Comparison of ENCODE assay signal across 21 cellular contexts in genomic region chr19:18921593-18921992, GRCh38. TPM values are rescaled to one million over a fixed set of nuclear protein-coding genes. Genes with fewer than 3 reads are reported as not detected.
DNase-seq lines count a peak whose midpoint lies in the region; ATAC-seq and TF ChIP-seq lines count a peak whose summit lies in the region.
"Had no signal": no experiment of that assay in that cellular context is flagged by ENCODE, and none has a peak within 500 bp of the region (broad histone marks: within the 10 kb centered on the region; RNA-seq: fewer than 3 reads in every experiment).

No MANE protein-coding gene starts in this region.

- peak overlapping the region; percentile 28 for H2AK9ac ChIP-seq in IMR-90 (replicated peaks; ENCODE audit: low read depth, low read length, poor library complexity)

- CTCF ChIA-PET in activated CD4-positive, alpha-beta T cell treated with anti-CD3 and anti-CD28 coated beads, Interleukin-2, amount 10 ng/mL, durations not matched to agents 7 days and 5 days (lab: Charles Lee), result interaction anchor here (1.5 kb wide), 1 partner anchor 12 kb away, joined by 3 read pairs; no protein-coding TSS in a partner anchor
- CTCF ChIA-PET in IMR-90 (lab: Yijun Ruan, JAX), result no interaction called here

- TF ChIP-seq CTCF in IMR-90 (conservative IDR thresholded peaks at IDR 0.05; ENCODE audit: low read depth, low read length) (no peak), osteocyte (IDR thresholded peaks at IDR 0.05) (no peak)

- no peak overlapping the region for H2BK15ac ChIP-seq in IMR-90 (ENCODE audit: low read depth, low read length)

- H3K23ac ChIP-seq in IMR-90 (ENCODE audit: low read depth, low read length), result no peak overlapping the region

- no peak overlapping the region for H2AFZ ChIP-seq in IMR-90 (replicated peaks; ENCODE audit: low read length, poor library complexity)

- no peak for TF ChIP-seq RAD21 in IMR-90 (IDR thresholded peaks at IDR 0.05; ENCODE audit: low read length)

- no peak for TF ChIP-seq POLR2A in IMR-90 (IDR thresholded peaks at IDR 0.05; ENCODE audit: low read depth, low read length)

- WGBS in IMR-90 (ENCODE audit: extremely low coverage in 2 of 2, insufficient read length in 1 of 2), 2 experiments, result 89% methylated on average over 6 of the region's 17 CpGs; no CpG with 5 or more reads in 1 of the 2 experiments

- no TSS peak for BruUV-seq in IMR-90 (replicated peaks; lab: Mats Ljungman, UMichigan)

- H3K14ac ChIP-seq in IMR-90 (replicated peaks; ENCODE audit: low read depth, low read length), result no peak overlapping the region

- H3K27ac ChIP-seq in IMR-90 (ENCODE audit: insufficient read depth, low read length), result no peak overlapping the region
- H3K27ac ChIP-seq: C4-2B, heart left ventricle, thyroid gland had no signal

- peaks cover 38% of the 10 kb centered on the region for H3K36me3 ChIP-seq in IMR-90 (ENCODE audit: control insufficient read depth, insufficient read depth, low read length)

- H4K91ac ChIP-seq in IMR-90 (ENCODE audit: insufficient read depth, low read depth, low read length), result no peak overlapping the region

- H4K20me1 ChIP-seq in IMR-90 (ENCODE audit: insufficient read depth, low read length), result peaks cover 30% of the 10 kb centered on the region

- no peak overlapping the region for H3K4me3 ChIP-seq in IMR-90 (ENCODE audit: insufficient read depth, low read depth, low read length)
- H3K4me3 ChIP-seq: heart left ventricle, thyroid gland had no signal

- no peaks in the 10 kb centered on the region for H3K27me3 ChIP-seq in IMR-90 (ENCODE audit: control insufficient read depth, insufficient read depth, low read length)
- H3K27me3 ChIP-seq: heart left ventricle, thyroid gland had no signal

- H4K5ac ChIP-seq in IMR-90 (ENCODE audit: low read depth, low read length), result no peak overlapping the region

- no peak overlapping the region for H2BK20ac ChIP-seq in IMR-90 (ENCODE audit: low read depth, low read length)

- dilution Hi-C loops in IMR-90 (cut with HindIII; ENCODE audit: low sequenced_read_pairs, unreplicated experiment), result no loop called here

- no peak for DNase-seq in activated CD4-positive, alpha-beta T cell treated with anti-CD3 and anti-CD28 coated beads, Interleukin-2, amount 10 ng/mL, durations not matched to agents 7 days and 5 days
- DNase-seq in activated CD4-positive, alpha-beta T cell treated with anti-CD3 and anti-CD28 coated beads for 4 hours, result no peak
- DNase-seq in IMR-90 (no peak), osteocyte (ENCODE audit: extremely low spot score, unreplicated experiment) (no peak), activated gamma-delta T cell treated with Interleukin-2 at 50 U/mL for 16 hours (no peak)
- no peak for DNase-seq in effector memory CD8-positive, alpha-beta T cell
- DNase-seq: activated CD4-positive, CD25-positive, alpha-beta regulatory T cell; amygdala; central memory CD4-positive, alpha-beta T cell; effector memory CD4-positive, alpha-beta T cell; heart left ventricle; KBM-7; naive thymus-derived CD8-positive, alpha-beta T cell; NCI-H1048; NCI-H524; SHP77; thyroid gland had no signal

- no peak for ATAC-seq in IMR-90 (ENCODE audit: low read depth)
- ATAC-seq in effector memory CD8-positive, alpha-beta T cell (replicated peaks), result no peak
- no peak for ATAC-seq in HG02642 (IDR thresholded peaks at IDR 0.05; ENCODE audit: poor library complexity, unreplicated experiment)
- no peak for ATAC-seq in HG02870 (IDR thresholded peaks at IDR 0.05; ENCODE audit: unreplicated experiment)
- ATAC-seq: heart left ventricle; naive thymus-derived CD8-positive, alpha-beta T cell had no signal

- no peak overlapping the region for H2BK120ac ChIP-seq in IMR-90 (ENCODE audit: low read depth, low read length)

- H4K8ac ChIP-seq in IMR-90 (ENCODE audit: low read depth in 2 of 2, low read length in 2 of 2), result no peak overlapping the region

- no peak overlapping the region for H2AK5ac ChIP-seq in IMR-90 (ENCODE audit: low read depth, low read length)

- peaks cover 39% of the 10 kb centered on the region for H3K36me3 Mint-ChIP-seq in activated CD4-positive, alpha-beta T cell treated with anti-CD3 and anti-CD28 coated beads, Interleukin-2, amount 10 ng/mL, durations not matched to agents 7 days and 5 days (ENCODE audit: low read depth)
- peaks cover 70% of the 10 kb centered on the region for H3K36me3 Mint-ChIP-seq in effector memory CD8-positive, alpha-beta T cell (ENCODE audit: insufficient read depth)
- H3K36me3 Mint-ChIP-seq in osteocyte (ENCODE audit: unreplicated experiment), result peaks cover 8% of the 10 kb centered on the region

- no peak overlapping the region for H3K4ac ChIP-seq in IMR-90 (ENCODE audit: low read depth, low read length)

- in situ Hi-C loops in IMR-90 (cut with MboI; ENCODE audit: low sequenced_read_pairs), result no loop called here

- no peak overlapping the region for H3K9ac ChIP-seq in IMR-90 (ENCODE audit: low read depth, low read length)

- POLR2A ChIA-PET in activated CD4-positive, alpha-beta T cell treated with anti-CD3 and anti-CD28 coated beads, Interleukin-2, amount 10 ng/mL, durations not matched to agents 7 days and 5 days (lab: Charles Lee), result no interaction called here
- POLR2A ChIA-PET in IMR-90 (lab: Charles Lee; ENCODE audit: unreplicated experiment), result no interaction called here

- no peaks in the 10 kb centered on the region for H3K27me3 Mint-ChIP-seq in activated CD4-positive, alpha-beta T cell treated with anti-CD3 and anti-CD28 coated beads, Interleukin-2, amount 10 ng/mL, durations not matched to agents 7 days and 5 days
- H3K27me3 Mint-ChIP-seq in effector memory CD8-positive, alpha-beta T cell, result no peaks in the 10 kb centered on the region
- no peaks in the 10 kb centered on the region for H3K27me3 Mint-ChIP-seq in osteocyte (ENCODE audit: unreplicated experiment)
- H3K27me3 Mint-ChIP-seq: memory B cell; naive thymus-derived CD8-positive, alpha-beta T cell had no signal

- H3K79me1 ChIP-seq in IMR-90 (ENCODE audit: low read depth in 1 of 2, low read length in 2 of 2), result peaks cover 25 to 50% of the 10 kb centered on the region in 2 experiments

- no peak overlapping the region for H3K4me2 ChIP-seq in IMR-90 (ENCODE audit: low read depth, low read length)

- peaks cover 7% of the 10 kb centered on the region for H3K9me1 ChIP-seq in IMR-90 (ENCODE audit: insufficient read depth, low read length)

- H3K9me3 ChIP-seq in IMR-90 (ENCODE audit: control insufficient read depth, insufficient read depth, low read length), result no peaks in the 10 kb centered on the region
- H3K9me3 ChIP-seq: heart left ventricle, thyroid gland had no signal

- H3K4me3 Mint-ChIP-seq in activated CD4-positive, alpha-beta T cell treated with anti-CD3 and anti-CD28 coated beads, Interleukin-2, amount 10 ng/mL, durations not matched to agents 7 days and 5 days, result peak overlapping the region; percentile 97
- H3K4me3 Mint-ChIP-seq in effector memory CD8-positive, alpha-beta T cell, result peak overlapping the region; percentile 34 to 89
- H3K4me3 Mint-ChIP-seq in osteocyte (ENCODE audit: unreplicated experiment), result peak overlapping the region; percentile 8

- no peak overlapping the region for H3K56ac ChIP-seq in IMR-90 (ENCODE audit: extremely low read depth, insufficient read depth, low read length)

- H3K4me1 ChIP-seq in IMR-90 (ENCODE audit: control insufficient read depth, insufficient read depth, low read length), result peaks cover 5% of the 10 kb centered on the region

- H2BK5ac ChIP-seq in IMR-90 (ENCODE audit: low read depth, low read length, poor library complexity, severe bottlenecking), result no peak overlapping the region

- no peaks in the 10 kb centered on the region for H3K9me3 Mint-ChIP-seq in activated CD4-positive, alpha-beta T cell treated with anti-CD3 and anti-CD28 coated beads, Interleukin-2, amount 10 ng/mL, durations not matched to agents 7 days and 5 days
- H3K9me3 Mint-ChIP-seq in effector memory CD8-positive, alpha-beta T cell, result no peaks in the 10 kb centered on the region
- H3K9me3 Mint-ChIP-seq in osteocyte (ENCODE audit: unreplicated experiment), result no peaks in the 10 kb centered on the region
- H3K9me3 Mint-ChIP-seq: memory B cell; naive thymus-derived CD8-positive, alpha-beta T cell had no signal

- peaks cover 33% of the 10 kb centered on the region for H3K4me1 Mint-ChIP-seq in activated CD4-positive, alpha-beta T cell treated with anti-CD3 and anti-CD28 coated beads, Interleukin-2, amount 10 ng/mL, durations not matched to agents 7 days and 5 days
- H3K4me1 Mint-ChIP-seq in effector memory CD8-positive, alpha-beta T cell (ENCODE audit: low read depth in 2 of 2), result peaks cover 26 to 27% of the 10 kb centered on the region in 2 donors
- H3K4me1 Mint-ChIP-seq in osteocyte (ENCODE audit: unreplicated experiment), result peaks cover 36% of the 10 kb centered on the region

- no peak overlapping the region for H3K27ac Mint-ChIP-seq in activated CD4-positive, alpha-beta T cell treated with anti-CD3 and anti-CD28 coated beads, Interleukin-2, amount 10 ng/mL, durations not matched to agents 7 days and 5 days
- H3K27ac Mint-ChIP-seq in effector memory CD8-positive, alpha-beta T cell, result peak overlapping the region; percentile 65 to 93
- no peak overlapping the region for H3K27ac Mint-ChIP-seq in osteocyte (ENCODE audit: unreplicated experiment)
- H3K27ac Mint-ChIP-seq: memory B cell had no signal

- intact Hi-C loops in IMR-90 (cut with micrococcal nuclease), result no loop called here

- H3K18ac ChIP-seq in IMR-90 (ENCODE audit: low read depth, low read length), result no peak overlapping the region

RNA-seq across cellular contexts. Expression of gene DDX49, which starts 2.1 kb away (rescaled TPM):
- total RNA-seq in activated CD4-positive, alpha-beta T cell treated with anti-CD3 and anti-CD28 coated beads, Interleukin-2, amount 10 ng/mL, durations not matched to agents 7 days and 5 days, result 10 to 100 TPM; 40.6 to 50.6 TPM
- total RNA-seq in IMR-90 (2012; rRNA removed), result 50.9 and 55.8 TPM in 2 replicates
- 52.1 and 61.9 TPM in 2 replicates for polyA plus RNA-seq in IMR-90 (2012; rRNA removed)
- polyA plus RNA-seq in IMR-90 (2012; cell fraction: cytosol; rRNA removed), result 52.5 and 65.2 TPM in 2 replicates
- polyA plus RNA-seq in IMR-90 (2012; cell fraction: nucleus; rRNA removed; ENCODE audit: low replicate concordance), result 50.7 and 114 TPM in 2 replicates
- total RNA-seq in osteocyte, result 59.7 and 63.9 TPM in 2 replicates

RNA-seq across cellular contexts. Expression of gene COPE, which starts 2.4 kb away (rescaled TPM):
- 100 to 1,000 TPM; 218 to 258 TPM for total RNA-seq in activated CD4-positive, alpha-beta T cell treated with anti-CD3 and anti-CD28 coated beads, Interleukin-2, amount 10 ng/mL, durations not matched to agents 7 days and 5 days
- total RNA-seq in IMR-90 (2012; rRNA removed), result 310 and 347 TPM in 2 replicates
- polyA plus RNA-seq in IMR-90 (2012; rRNA removed), result 461 and 500 TPM in 2 replicates
- polyA plus RNA-seq in IMR-90 (2012; cell fraction: cytosol; rRNA removed), result 350 and 779 TPM in 2 replicates
- polyA plus RNA-seq in IMR-90 (2012; cell fraction: nucleus; rRNA removed; ENCODE audit: low replicate concordance), result 196 and 505 TPM in 2 replicates
- total RNA-seq in osteocyte, result 162 and 175 TPM in 2 replicates

RNA-seq across cellular contexts. Expression of gene HOMER3, which starts 19.4 kb away (rescaled TPM):
- total RNA-seq in activated CD4-positive, alpha-beta T cell treated with anti-CD3 and anti-CD28 coated beads, Interleukin-2, amount 10 ng/mL, durations not matched to agents 7 days and 5 days, result not detected
- total RNA-seq in IMR-90 (2012; rRNA removed) (50.8 and 53.4 TPM in 2 replicates), osteocyte (68.8 and 68.9 TPM in 2 replicates)
- polyA plus RNA-seq in IMR-90 (2012; rRNA removed), result 77.0 and 84.5 TPM in 2 replicates
- 102 and 137 TPM in 2 replicates for polyA plus RNA-seq in IMR-90 (2012; cell fraction: cytosol; rRNA removed)
- 80.0 and 184 TPM in 2 replicates for polyA plus RNA-seq in IMR-90 (2012; cell fraction: nucleus; rRNA removed; ENCODE audit: low replicate concordance)
- polyA plus RNA-seq: naive thymus-derived CD8-positive, alpha-beta T cell had no signal

RNA-seq across cellular contexts. Expression of gene CERS1, which starts 25.6 kb away (rescaled TPM):
- total RNA-seq in activated CD4-positive, alpha-beta T cell treated with anti-CD3 and anti-CD28 coated beads, Interleukin-2, amount 10 ng/mL, durations not matched to agents 7 days and 5 days, result not detected
- total RNA-seq in IMR-90 (2012; rRNA removed) (0.56 and 0.90 TPM in 2 replicates), osteocyte (6.5 and 8.5 TPM in 2 replicates)
- polyA plus RNA-seq in IMR-90 (2012; rRNA removed), result 4.1 and 4.3 TPM in 2 replicates
- 2.1 and 8.4 TPM in 2 replicates for polyA plus RNA-seq in IMR-90 (2012; cell fraction: cytosol; rRNA removed)
- 2.4 and 8.1 TPM in 2 replicates for polyA plus RNA-seq in IMR-90 (2012; cell fraction: nucleus; rRNA removed; ENCODE audit: low replicate concordance)
- total RNA-seq: naive thymus-derived CD8-positive, alpha-beta T cell had no signal
- polyA plus RNA-seq: naive thymus-derived CD8-positive, alpha-beta T cell had no signal

Comparison
In these comparisons a context has a peak if more than half of its experiments do, and no peak if none do; other contexts are left out.
1. H3K27ac Mint-ChIP-seq: peak in effector memory CD8-positive, alpha-beta T cell (2 of 2); none in activated CD4-positive, alpha-beta T cell treated with anti-CD3 and anti-CD28 coated beads, Interleukin-2, amount 10 ng/mL, durations not matched to agents 7 days and 5 days (single experiment) and osteocyte (single experiment).
2. H3K4me3 Mint-ChIP-seq: peak in every context shown above with its lines; median percentile 97 in activated CD4-positive, alpha-beta T cell treated with anti-CD3 and anti-CD28 coated beads, Interleukin-2, amount 10 ng/mL, durations not matched to agents 7 days and 5 days; 62 in effector memory CD8-positive, alpha-beta T cell; 8 in osteocyte.
3. RNA of gene HOMER3, which starts 19.4 kb away (total RNA-seq): 68.8 to 68.9 TPM in osteocyte and 50.8 to 53.4 TPM in IMR-90; not detected in activated CD4-positive, alpha-beta T cell treated with anti-CD3 and anti-CD28 coated beads, Interleukin-2, amount 10 ng/mL, durations not matched to agents 7 days and 5 days; every median in the first group is over 10 times any median in the second.